In the genomic region with DNA sequence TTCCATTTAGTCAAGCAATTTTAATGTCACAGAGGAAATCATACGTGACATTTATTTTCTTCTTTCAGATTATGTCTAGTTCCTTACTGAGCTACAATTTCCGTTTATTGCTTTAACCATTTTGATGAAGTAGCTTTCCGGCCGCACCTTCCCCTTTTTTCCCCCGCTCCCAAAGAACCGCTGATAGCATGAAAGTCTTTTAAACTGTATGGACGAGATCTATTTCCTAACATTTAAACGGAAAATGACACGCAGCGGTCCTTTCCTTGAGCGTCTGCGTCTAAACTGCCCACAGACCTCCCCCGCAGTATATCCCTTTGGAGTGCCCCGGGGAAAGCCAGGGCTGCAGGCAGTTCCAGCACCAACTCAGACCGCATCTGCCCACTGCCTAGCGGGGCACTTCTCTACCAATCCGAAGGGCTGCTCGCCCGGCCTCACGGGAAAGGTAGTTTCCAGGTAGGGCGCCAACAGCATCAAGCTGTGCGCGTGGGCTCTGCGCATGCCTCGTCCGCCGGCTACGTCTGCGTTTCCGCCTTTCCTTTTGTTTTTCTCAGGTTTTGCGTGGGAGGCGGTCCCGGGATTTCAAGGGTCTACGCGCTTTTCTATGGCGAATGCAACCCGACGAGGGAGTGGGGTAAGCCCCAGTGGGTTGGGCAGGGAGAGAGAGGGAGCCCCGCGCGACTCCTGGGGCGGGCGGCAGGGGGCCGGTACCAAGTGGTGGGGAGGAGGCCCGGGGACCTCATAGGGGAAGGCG, we compare ENCODE assay signal across 8 cellular contexts. TPM values are rescaled to one million over a fixed set of nuclear protein-coding genes. Genes with fewer than 3 reads are reported as not detected.
DNase-seq lines count a peak whose midpoint lies in the region; ATAC-seq, FAIRE-seq and TF ChIP-seq lines count a peak whose summit lies in the region.

A gene (plus strand): TSS at position 526 of the 754 bp plus-strand sequence. CDS start 1,667 bp downstream, outside the sequence.

- H3K9ac ChIP-seq in mammary epithelial cell (ENCODE audit: insufficient read depth, low read length): peak within 1 kb of the TSS; percentile 93

- H4K20me1 ChIP-seq in mammary epithelial cell (ENCODE audit: insufficient read depth, low read length): no peaks in the 10 kb centered on the region

- FAIRE-seq in small intestine (lab: Jason Lieb, UNC): no peak

- H3K9me3 ChIP-seq in mammary epithelial cell (replicated peaks; ENCODE audit: insufficient read depth, low read length) (peaks cover 3% of the 10 kb centered on the region), small intestine (ENCODE audit: control insufficient read depth, low read depth) (no peaks in the 10 kb centered on the region)

- CTCF ChIA-PET in AG04449 (lab: Yijun Ruan, JAX): interaction anchor here (4.4 kb wide), 1 partner anchor 34 kb away, joined by 25 read pairs; a partner anchor contains a TSS
- CTCF ChIA-PET in mammary epithelial cell (lab: Charles Lee; ENCODE audit: low non-redundant PET): no interaction called here

- peak within 1 kb of the TSS; percentile 84 for H3K4me2 ChIP-seq in mammary epithelial cell (ENCODE audit: insufficient read depth, low read depth, low read length)

- H3K4me1 ChIP-seq in mammary epithelial cell (ENCODE audit: insufficient read depth, low read length) (peaks cover 8% of the 10 kb centered on the region), small intestine (ENCODE audit: control insufficient read depth in 2 of 2, insufficient read depth in 1 of 2, low read depth in 1 of 2, low read length in 1 of 2) (no peaks in the 10 kb centered on the region)

- intact Hi-C loops in mammary epithelial cell (cut with micrococcal nuclease): loop anchor here (1.0 kb wide), 1 partner anchor 34 kb away; a partner anchor contains a TSS

- no peaks in the 10 kb centered on the region for H3K27me3 ChIP-seq in mammary epithelial cell (ENCODE audit: insufficient read depth, low read length)
- H3K27me3 ChIP-seq in small intestine (ENCODE audit: control insufficient read depth in 2 of 2, insufficient read depth in 2 of 2, low read length in 2 of 2): no peaks in the 10 kb centered on the region

- peak within 1 kb of the TSS; percentile 79 for H3K27ac ChIP-seq in mammary epithelial cell (ENCODE audit: insufficient read depth, low read depth, low read length)
- H3K27ac ChIP-seq in small intestine (ENCODE audit: low read depth in 1 of 2, low read length in 1 of 2): peak within 1 kb of the TSS; percentile 92 to 98

- BruUV-seq in mammary epithelial cell (replicated peaks; lab: Mats Ljungman, UMichigan): no TSS peak

- WGBS in mammary epithelial cell (ENCODE audit: low coverage, missing lambda C conversion rate): 5% methylated on average over 24 of the region's 46 CpGs
- 0 to 1% (median 1%) methylated on average over 37 to 46 of the region's 46 CpGs for WGBS in small intestine, 3 donors

- POLR2A ChIA-PET in AG04449 (lab: Yijun Ruan, JAX): interaction anchor here (0.6 to 0.7 kb wide), 3 partner anchors 32 to 33 kb away, joined by 3 to 4 read pairs (median 4); a partner anchor contains a TSS

- DNase-seq in AG04449 (ENCODE audit: low read depth, low spot score) (peak; percentile 58), NCI-H2196 treated with DMSO at 0.1 percent for 48 hours (lab: John Stamatoyannopoulos, UW; ENCODE audit: unreplicated experiment) (peak; percentile 94), mammary epithelial cell (peak; percentile 95), iPS-NIHi11 (ENCODE audit: low spot score) (peak; percentile 95), small intestine (peak; percentile 96)

- peak; percentile 0 for TF ChIP-seq CTCF in AG04449 (IDR thresholded peaks at IDR 0.05; ENCODE audit: insufficient read depth, low read length, missing control alignments)
- no peak for TF ChIP-seq CTCF in WI38 (IDR thresholded peaks at IDR 0.05; ENCODE audit: low read depth, low read length)
- TF ChIP-seq CTCF in mammary epithelial cell (conservative IDR thresholded peaks at IDR 0.05 in 1 of 2, IDR thresholded peaks at IDR 0.05 in 1 of 2; ENCODE audit: extremely low read depth in 1 of 2, insufficient read depth in 1 of 2, low read depth in 1 of 2, low read length in 2 of 2): no peak

- H3K36me3 ChIP-seq in mammary epithelial cell (ENCODE audit: insufficient read depth, low read length) (peaks cover 5% of the 10 kb centered on the region), small intestine (ENCODE audit: control insufficient read depth in 2 of 2, insufficient read depth in 2 of 2, low read length in 2 of 2) (peaks cover 0 to 5% of the 10 kb centered on the region in 2 donors)

- dilution Hi-C loops in mammary epithelial cell (cut with HindIII; ENCODE audit: low sequenced_read_pairs): no loop called here

- ATAC-seq in GM18873 (IDR thresholded peaks at IDR 0.05; ENCODE audit: low FRiP score, unreplicated experiment) (peak; percentile 84), HG03139 (IDR thresholded peaks at IDR 0.05; ENCODE audit: unreplicated experiment) (peak; percentile 84)

- H3K79me2 ChIP-seq in mammary epithelial cell (ENCODE audit: insufficient read depth, low read length): peaks cover 32% of the 10 kb centered on the region

- in situ Hi-C loops in mammary epithelial cell (cut with MboI; ENCODE audit: low sequenced_read_pairs in 2 of 2): no loop called here

- H3K4me3 ChIP-seq in AG04449 (ENCODE audit: low read depth, low read length) (peak within 1 kb of the TSS; percentile 72), WI38 (ENCODE audit: low read depth, low read length) (peak within 1 kb of the TSS; percentile 71), mammary epithelial cell (replicated peaks in 1 of 3; ENCODE audit: insufficient read depth in 1 of 3, low read depth in 2 of 3, low read length in 3 of 3) (peak within 1 kb of the TSS; percentile 56 to 83 (median 66)), small intestine (ENCODE audit: low read depth in 1 of 2, low read length in 2 of 2) (peak within 1 kb of the TSS; percentile 49 to 82)

- peak within 1 kb of the TSS; percentile 88 for H2AFZ ChIP-seq in mammary epithelial cell (ENCODE audit: low read depth, low read length)

RNA-seq across cellular contexts. Expression of the gene that starts here (rescaled TPM):
- 10 to 100 TPM; 18.7 to 21.2 TPM for total RNA-seq in mammary epithelial cell
- polyA plus RNA-seq in mammary epithelial cell: 7.8 TPM
- 15.1 TPM for polyA minus RNA-seq in mammary epithelial cell
- 1 to 10 TPM; 8.5 to 9.2 (median 8.7) TPM for polyA plus RNA-seq in small intestine

Comparison
In these comparisons a context has a peak if more than half of its experiments do, and no peak if none do; other contexts are left out.
1. Peak in every context shown above with its lines: DNase-seq, ATAC-seq, H3K4me3 ChIP-seq and H3K27ac ChIP-seq.